15 cellular contexts compared by ENCODE assay signal in genomic region chr1:3459051-3459908, GRCh38. TPM values are rescaled to one million over a fixed set of nuclear protein-coding genes. Genes with fewer than 3 reads are reported as not detected.
DNase-seq lines count a peak whose midpoint lies in the region; ATAC-seq, FAIRE-seq and TF ChIP-seq lines count a peak whose summit lies in the region.
"Had no signal": no experiment of that assay in that cellular context is flagged by ENCODE, and none has a peak within 500 bp of the region (broad histone marks: within the 10 kb centered on the region; RNA-seq: fewer than 3 reads in every experiment).

No MANE protein-coding gene starts in this region.

- peak; percentile 14 for DNase-seq in 8988T
- DNase-seq in RCC 7860 (ENCODE audit: low spot score): peak; percentile 43
- no peak for DNase-seq in hepatocyte (ENCODE audit: low spot score)
- peak in 1 of 2 donors; percentile 27 for DNase-seq in trophoblast cell
- DNase-seq in EL: no peak
- no peak for DNase-seq in H4 (ENCODE audit: low spot score)
- no peak for DNase-seq in T-helper 2 cell treated with Interferon-gamma antibody and Interleukin-4, amounts not matched to agents 5 μg/mL and 100 μg/mL, for 36 hours (ENCODE audit: low spot score)
- DNase-seq: activated B cell treated with CpG ODN at 0.5 μM for 24 hours; activated gamma-delta T cell treated with Interleukin-2 at 50 U/mL for 16 hours; effector memory CD4-positive, alpha-beta T cell; stimulated activated CD4-positive, alpha-beta T cell treated with anti-CD3 and anti-CD28 coated beads, Interleukin-2, amount 100 ng/mL, for 24 hours; stimulated activated CD8-positive, alpha-beta memory T cell treated with anti-CD3 and anti-CD28 coated beads, Interleukin-4, amount 100 ng/mL, for 48 hours had no signal

- H3K4me3 Mint-ChIP-seq in T-helper 2 cell treated with Interferon-gamma antibody and Interleukin-4, amounts not matched to agents 5 μg/mL and 100 μg/mL, for 36 hours: no peak overlapping the region
- H3K4me3 Mint-ChIP-seq: activated B cell treated with CpG ODN at 0.5 μM for 24 hours, memory B cell had no signal

- H3K36me3 Mint-ChIP-seq in T-helper 2 cell treated with Interferon-gamma antibody and Interleukin-4, amounts not matched to agents 5 μg/mL and 100 μg/mL, for 36 hours (ENCODE audit: low read depth): no peaks in the 10 kb centered on the region
- H3K36me3 Mint-ChIP-seq: memory B cell had no signal

- H4K91ac ChIP-seq in trophoblast cell (ENCODE audit: low read depth, low read length): peak overlapping the region; percentile 7

- no peak overlapping the region for H3K27ac Mint-ChIP-seq in T-helper 2 cell treated with Interferon-gamma antibody and Interleukin-4, amounts not matched to agents 5 μg/mL and 100 μg/mL, for 36 hours
- H3K27ac Mint-ChIP-seq: activated B cell treated with CpG ODN at 0.5 μM for 24 hours, memory B cell had no signal

- no peaks in the 10 kb centered on the region for H3K9me2 ChIP-seq in hepatocyte (replicated peaks; ENCODE audit: insufficient read depth)

- peaks cover 44% of the 10 kb centered on the region for H3K4me1 ChIP-seq in hepatocyte (ENCODE audit: insufficient read depth)
- H3K4me1 ChIP-seq in trophoblast cell (ENCODE audit: control insufficient read depth in 1 of 2, insufficient read depth in 2 of 2, low read length in 2 of 2): peaks cover 29 to 33% of the 10 kb centered on the region in 2 experiments

- no peak overlapping the region for H4K8ac ChIP-seq in trophoblast cell (ENCODE audit: low read depth, low read length)

- FAIRE-seq in RCC 7860 (lab: Jason Lieb, UNC): no peak

- no peaks in the 10 kb centered on the region for H3K4me1 Mint-ChIP-seq in T-helper 2 cell treated with Interferon-gamma antibody and Interleukin-4, amounts not matched to agents 5 μg/mL and 100 μg/mL, for 36 hours (ENCODE audit: low read depth)
- H3K4me1 Mint-ChIP-seq: activated B cell treated with CpG ODN at 0.5 μM for 24 hours, memory B cell had no signal

- H3K18ac ChIP-seq in trophoblast cell (ENCODE audit: low read length): peak overlapping the region; percentile 33

- H4K20me1 ChIP-seq in hepatocyte (ENCODE audit: insufficient read depth, poor library complexity, severe bottlenecking): no peaks in the 10 kb centered on the region

- no peaks in the 10 kb centered on the region for H3K9me3 Mint-ChIP-seq in T-helper 2 cell treated with Interferon-gamma antibody and Interleukin-4, amounts not matched to agents 5 μg/mL and 100 μg/mL, for 36 hours
- H3K9me3 Mint-ChIP-seq: activated B cell treated with CpG ODN at 0.5 μM for 24 hours, memory B cell had no signal

- no peak for ATAC-seq in HG02759 (IDR thresholded peaks at IDR 0.05; ENCODE audit: unreplicated experiment)

- H2AFZ ChIP-seq in hepatocyte (no peak overlapping the region), trophoblast cell (ENCODE audit: insufficient read depth, low read length, poor library complexity) (no peak overlapping the region)

- H3K79me1 ChIP-seq in trophoblast cell (ENCODE audit: low read length): peaks cover 14% of the 10 kb centered on the region

- no peak overlapping the region for H3K4me3 ChIP-seq in hepatocyte
- no peak overlapping the region for H3K4me3 ChIP-seq in trophoblast cell (ENCODE audit: low read depth, low read length)

- no peak for TF ChIP-seq CTCF in hepatocyte (IDR thresholded peaks at IDR 0.05; ENCODE audit: poor library complexity)

- H3K14ac ChIP-seq in trophoblast cell (ENCODE audit: low read length): no peak overlapping the region

- H3K4ac ChIP-seq in trophoblast cell (ENCODE audit: low read depth, low read length): no peak overlapping the region

- H3K36me3 ChIP-seq in hepatocyte (replicated peaks; ENCODE audit: insufficient read depth, low read depth): no peaks in the 10 kb centered on the region
- no peaks in the 10 kb centered on the region for H3K36me3 ChIP-seq in trophoblast cell (ENCODE audit: control insufficient read depth in 1 of 2, insufficient read depth in 2 of 2, low read length in 2 of 2)

- H2BK12ac ChIP-seq in trophoblast cell (ENCODE audit: low read length): peak overlapping the region; percentile 41

- H3K4me2 ChIP-seq in hepatocyte (peak overlapping the region; percentile 47), trophoblast cell (ENCODE audit: low read length) (no peak overlapping the region)

- H3K79me2 ChIP-seq in hepatocyte (peaks cover 26% of the 10 kb centered on the region), trophoblast cell (ENCODE audit: control insufficient read depth, insufficient read depth, low read length, poor library complexity) (peaks cover 2% of the 10 kb centered on the region)

- H2BK120ac ChIP-seq in trophoblast cell (ENCODE audit: insufficient read depth, low read length, poor library complexity): peak overlapping the region; percentile 18

- H3K27me3 ChIP-seq in hepatocyte (no peaks in the 10 kb centered on the region), trophoblast cell (ENCODE audit: insufficient read depth, low read length) (no peaks in the 10 kb centered on the region)

- no peak overlapping the region for H2BK5ac ChIP-seq in trophoblast cell (ENCODE audit: low read depth, low read length, poor library complexity)

- H3K9ac ChIP-seq in trophoblast cell (ENCODE audit: low read length): no peak overlapping the region

- H3K27ac ChIP-seq in hepatocyte: peak overlapping the region; percentile 95
- H3K27ac ChIP-seq in trophoblast cell (ENCODE audit: low read depth, low read length): peak overlapping the region; percentile 28

- no peak overlapping the region for H4K12ac ChIP-seq in trophoblast cell (ENCODE audit: low read depth, low read length)

- peaks cover 7% of the 10 kb centered on the region for H3K27me3 Mint-ChIP-seq in T-helper 2 cell treated with Interferon-gamma antibody and Interleukin-4, amounts not matched to agents 5 μg/mL and 100 μg/mL, for 36 hours (ENCODE audit: low read depth)
- H3K27me3 Mint-ChIP-seq: activated B cell treated with CpG ODN at 0.5 μM for 24 hours had no signal

- WGBS in hepatocyte (ENCODE audit: low lambda C conversion rate, missing lambda C conversion rate): 75% methylated on average over 24 of the region's 24 CpGs
- no CpG with 5 or more reads among the region's 24 CpGs for WGBS in trophoblast cell (ENCODE audit: extremely low coverage, insufficient coverage, insufficient read length)

- H2AK5ac ChIP-seq in trophoblast cell (ENCODE audit: low read length): peak overlapping the region; percentile 31

- no peak overlapping the region for H3K23ac ChIP-seq in trophoblast cell (ENCODE audit: low read length)

- no peaks in the 10 kb centered on the region for H3K9me3 ChIP-seq in hepatocyte (ENCODE audit: low read depth)
- no peaks in the 10 kb centered on the region for H3K9me3 ChIP-seq in trophoblast cell (ENCODE audit: insufficient read depth, low read depth, low read length)

RNA-seq across cellular contexts. Expression of gene ARHGEF16, which starts 4.8 kb away (rescaled TPM):
- total RNA-seq in hepatocyte: 21.5 and 24.8 TPM in 2 replicates
- polyA plus RNA-seq in hepatocyte: 32.3 and 36.2 TPM in 2 replicates
- polyA plus RNA-seq in trophoblast cell (2013): 6.2 and 6.3 TPM in 2 replicates
- 0.58 and 0.97 TPM in 2 replicates for total RNA-seq in H4 (2014; rRNA removed; shearing (Covaris generic))
- total RNA-seq: activated B cell treated with CpG ODN at 0.5 μM for 24 hours had no signal
- polyA plus RNA-seq: AG04450 had no signal

Comparison
In these comparisons a context has a peak if more than half of its experiments do, and no peak if none do; other contexts are left out.
1. DNase-seq: peak in 8988T (single experiment) and RCC 7860 (single experiment); none in hepatocyte (single experiment), EL (single experiment), H4 (single experiment) and T-helper 2 cell treated with Interferon-gamma antibody and Interleukin-4, amounts not matched to agents 5 μg/mL and 100 μg/mL, for 36 hours (single experiment).
2. RNA of gene ARHGEF16, which starts 4.8 kb away (total RNA-seq): 21.5 to 24.8 TPM in hepatocyte; 0.58 to 0.97 TPM in H4; every median in the first group is over 10 times any median in the second.